ENCODE assay signal across 8 cellular contexts in the genomic region with DNA sequence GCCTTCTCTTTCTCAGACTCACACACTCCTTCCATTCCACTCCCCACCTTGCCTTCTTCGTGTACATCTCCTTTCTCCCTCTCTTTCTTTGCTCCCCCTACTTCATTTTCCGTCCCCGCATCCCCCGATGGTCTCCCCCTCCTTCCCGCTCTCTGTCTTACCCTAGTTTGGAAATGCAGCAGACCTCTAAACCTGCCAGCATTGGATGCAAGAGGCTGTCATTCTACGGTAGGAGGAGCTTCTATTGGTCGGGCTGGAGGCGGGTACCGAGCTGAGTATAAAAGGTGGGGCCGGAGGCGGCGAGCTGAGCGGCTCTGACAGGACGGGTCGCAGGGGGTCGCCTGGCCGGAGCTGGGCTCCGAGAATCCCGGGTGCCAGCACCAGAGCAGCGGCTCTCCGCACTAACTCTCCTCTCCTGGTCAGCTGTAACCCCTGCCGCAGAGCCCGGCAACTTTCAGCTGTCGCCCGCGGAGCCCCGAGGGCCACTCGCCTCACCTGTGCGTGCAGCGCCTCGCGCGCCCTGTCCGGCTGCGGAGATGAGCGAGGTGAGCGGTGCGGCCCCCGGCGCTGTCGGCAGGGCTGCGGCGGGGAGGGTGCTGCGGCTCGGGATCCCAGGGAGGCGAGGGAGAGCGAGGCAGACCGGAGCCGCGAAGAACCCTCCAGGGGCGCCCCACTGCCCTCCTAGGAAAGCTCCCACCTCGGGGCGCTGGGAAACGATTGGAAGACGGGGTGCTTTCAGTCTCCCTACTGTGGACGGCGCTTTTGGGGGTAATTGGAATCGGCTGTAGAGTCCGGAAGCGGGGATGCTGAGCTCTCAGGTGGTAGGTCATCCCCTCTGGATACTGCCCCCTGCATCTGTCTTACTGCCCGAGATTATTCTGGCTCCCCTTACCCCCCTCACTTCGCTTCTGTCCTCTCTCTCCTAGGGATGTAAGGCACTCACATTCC. TPM values are rescaled to one million over a fixed set of nuclear protein-coding genes. Genes with fewer than 3 reads are reported as not detected.
DNase-seq lines count a peak whose midpoint lies in the region; ATAC-seq and TF ChIP-seq lines count a peak whose summit lies in the region.

TSS of gene PCP4L1 (plus strand) at position 307 of the 948 bp plus-strand sequence. CDS start at position 537, 230 bp downstream.

- peaks cover 25% of the 10 kb centered on the region for H3K27me3 ChIP-seq in A673 (replicated peaks; ENCODE audit: insufficient read depth, low read depth, low read length, poor library complexity)
- peaks cover 39% of the 10 kb centered on the region for H3K27me3 ChIP-seq in osteoblast (ENCODE audit: insufficient read depth, low read length)

- peaks cover 15% of the 10 kb centered on the region for H3K36me3 Mint-ChIP-seq in activated naive CD8-positive, alpha-beta T cell

- ATAC-seq in Right ventricle myocardium superior (ENCODE audit: poor library complexity) (peak; percentile 88), GM21423 (IDR thresholded peaks at IDR 0.05; ENCODE audit: unreplicated experiment) (no peak)

- POLR2A ChIA-PET in A673 (lab: Charles Lee; ENCODE audit: low non-redundant PET) = interaction anchor here (0.7 kb wide), 2 partner anchors 15 to 138 kb away, joined by 18 to 21 read pairs; no protein-coding TSS in a partner anchor

- no peak within 1 kb of the TSS for H3K27ac ChIP-seq in A673 (ENCODE audit: low read depth, low read length, poor library complexity, severe bottlenecking)
- no peak within 1 kb of the TSS for H3K27ac ChIP-seq in osteoblast (ENCODE audit: low read depth, low read length)

- H3K9me3 ChIP-seq in A673 (ENCODE audit: low read depth, low read length, poor library complexity, severe bottlenecking) (peaks cover 6% of the 10 kb centered on the region), osteoblast (ENCODE audit: low read depth, low read length) (no peaks in the 10 kb centered on the region)

- peaks cover 48% of the 10 kb centered on the region for H3K27me3 Mint-ChIP-seq in activated naive CD8-positive, alpha-beta T cell

- intact Hi-C loops in A673 (cut with micrococcal nuclease; ENCODE audit: unreplicated experiment) = no loop called here
- intact Hi-C loops in Right ventricle myocardium superior (cut with DNase I) = no loop called here

- H3K4me1 Mint-ChIP-seq in activated naive CD8-positive, alpha-beta T cell (ENCODE audit: low read depth) = peaks cover 24% of the 10 kb centered on the region

- DNase-seq in A673 (ENCODE audit: low spot score) (peak; percentile 68), GM19240 (ENCODE audit: insufficient read length, low spot score) (peak; percentile 27), NCI-H748 (lab: John Stamatoyannopoulos, UW; ENCODE audit: unreplicated experiment) (peak; percentile 85), Right ventricle myocardium superior (peak; percentile 61), osteoblast (ENCODE audit: insufficient read length, low spot score, missing footprints) (peak; percentile 92), ureter (ENCODE audit: low spot score) (peak; percentile 87)

- H4K20me1 ChIP-seq in osteoblast (ENCODE audit: insufficient read depth, low read length) = no peaks in the 10 kb centered on the region

- no TSS peak for BruUV-seq in A673 (replicated peaks; lab: Mats Ljungman, UMichigan)

- TF ChIP-seq CTCF in A673 (conservative IDR thresholded peaks at IDR 0.05; ENCODE audit: low read depth, low read length) (no peak), osteoblast (IDR thresholded peaks at IDR 0.05; ENCODE audit: extremely low read depth, low read depth, low read length) (no peak)

- CTCF ChIA-PET in A673 (lab: Charles Lee) = interaction anchor here (1.0 kb wide), 1 partner anchor 32 kb away, joined by 3 read pairs; no protein-coding TSS in a partner anchor

- no peak within 1 kb of the TSS for H3K27ac Mint-ChIP-seq in activated naive CD8-positive, alpha-beta T cell

- H3K4me3 ChIP-seq in A673 (ENCODE audit: low read depth, low read length, poor library complexity, severe bottlenecking) = peak within 1 kb of the TSS; percentile 48
- H3K4me3 ChIP-seq in osteoblast (ENCODE audit: insufficient read depth, low read length) = peak within 1 kb of the TSS; percentile 64

- peak within 1 kb of the TSS; percentile 77 for H3K4me2 ChIP-seq in osteoblast (ENCODE audit: insufficient read depth, low read length)

- peak within 1 kb of the TSS; percentile 76 for H2AFZ ChIP-seq in osteoblast (ENCODE audit: low read length)

- H3K9me3 Mint-ChIP-seq in activated naive CD8-positive, alpha-beta T cell (ENCODE audit: low read depth) = peaks cover 3% of the 10 kb centered on the region

- peak within 1 kb of the TSS; percentile 78 for H3K4me3 Mint-ChIP-seq in activated naive CD8-positive, alpha-beta T cell

- no peaks in the 10 kb centered on the region for H3K36me3 ChIP-seq in A673 (ENCODE audit: insufficient read depth, low read length, poor library complexity, severe bottlenecking)
- H3K36me3 ChIP-seq in osteoblast (ENCODE audit: insufficient read depth, low read length) = no peaks in the 10 kb centered on the region

- H3K4me1 ChIP-seq in A673 (ENCODE audit: insufficient read depth, low read length, poor library complexity, severe bottlenecking) (peaks cover 13% of the 10 kb centered on the region), osteoblast (ENCODE audit: insufficient read depth, low read length) (peaks cover 6% of the 10 kb centered on the region)

- no peaks in the 10 kb centered on the region for H3K79me2 ChIP-seq in osteoblast (ENCODE audit: insufficient read depth, low read length)

RNA-seq across cellular contexts. Expression of gene PCP4L1, which starts in this region (rescaled TPM):
- total RNA-seq in A673 (2021) (not detected in 2 replicates), Right ventricle myocardium superior (0.22 TPM), osteoblast (not detected in 2 replicates), ureter (66.5 TPM)

Comparison
In these comparisons a context has a peak if more than half of its experiments do, and no peak if none do; other contexts are left out.
1. RNA of gene PCP4L1 (total RNA-seq): 66.5 TPM in ureter (single experiment); 0.22 TPM in Right ventricle myocardium superior (single experiment), not detected in A673 and not detected in osteoblast; every median in the first group is over 10 times any median in the second.
2. Peak in DNase-seq and H3K4me3 ChIP-seq in A673; RNA of the gene not detected or under 1 TPM.
3. Peak in DNase-seq and ATAC-seq in Right ventricle myocardium superior; RNA of the gene not detected or under 1 TPM.
4. Peak in DNase-seq, H3K4me3 ChIP-seq and H3K4me2 ChIP-seq in osteoblast; RNA of the gene not detected or under 1 TPM.
5. DNase-seq: peak in every context shown above with its lines; median percentile 92 in osteoblast; 87 in ureter; 85 in NCI-H748; 68 in A673; 61 in Right ventricle myocardium superior; 27 in GM19240.